19 cellular contexts compared by ENCODE assay signal in the genomic region with DNA sequence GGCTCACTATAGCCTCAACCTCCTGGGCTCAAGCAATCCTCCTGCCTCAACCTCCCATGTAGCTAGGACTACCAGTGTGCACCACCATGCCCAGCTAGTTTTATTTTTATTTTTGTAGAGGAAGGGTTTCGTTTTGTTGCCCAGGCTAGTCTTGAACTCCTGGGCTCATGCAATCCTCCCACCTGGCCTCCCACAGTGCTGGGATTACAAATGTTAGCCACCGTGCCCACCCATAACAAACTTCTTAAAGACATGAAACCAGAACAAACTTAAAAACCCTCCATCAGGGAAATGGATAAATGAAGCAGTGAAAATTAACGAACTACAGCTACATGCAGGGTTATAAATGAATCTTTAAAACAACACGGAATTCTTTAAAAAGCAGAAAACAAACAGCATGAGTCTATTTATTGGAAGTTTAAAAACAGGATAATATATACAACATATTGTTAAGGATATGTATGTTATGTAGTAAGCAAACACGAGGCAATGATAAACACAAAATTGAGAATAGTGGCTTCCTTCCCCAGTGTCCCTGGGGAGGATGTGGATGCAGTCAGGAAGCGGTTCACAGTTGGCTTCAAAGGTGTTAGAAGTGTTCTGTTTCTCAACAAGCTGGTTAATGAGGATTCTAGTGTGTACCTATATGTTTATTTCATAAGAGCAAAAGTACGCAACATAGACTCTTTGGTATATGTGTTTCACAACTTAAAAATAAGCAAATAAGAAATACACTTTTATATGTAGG.
DNase-seq lines count a peak whose midpoint lies in the region; ATAC-seq and TF ChIP-seq lines count a peak whose summit lies in the region.
"Had no signal": no experiment of that assay in that cellular context is flagged by ENCODE, and none has a peak within 500 bp of the region (broad histone marks: within the 10 kb centered on the region; RNA-seq: fewer than 3 reads in every experiment).

No MANE protein-coding gene starts in this region.

- TF ChIP-seq CTCF in A673 (conservative IDR thresholded peaks at IDR 0.05; ENCODE audit: low read depth, low read length) (no peak), NB4 (IDR thresholded peaks at IDR 0.05; ENCODE audit: low read depth, low read length) (no peak)

- DNase-seq in A673 (ENCODE audit: low spot score), result peak; percentile 10
- peak; percentile 13 for DNase-seq in NB4 (ENCODE audit: low read depth)
- DNase-seq in NCI-H69 (lab: John Stamatoyannopoulos, UW), result peak; percentile 45
- DNase-seq in SIG-M5 treated with dmso at 0.1 percent for 504 hours (lab: John Stamatoyannopoulos, UW; ENCODE audit: unreplicated experiment), result no peak
- DNase-seq in LoVo (ENCODE audit: low spot score), result no peak
- DNase-seq: ACHN; BE2C; CD4-positive, alpha-beta memory T cell; DMS153; DMS79; GF-D8; GOT3; H7; KBM-7 had no signal

- H3K4me1 ChIP-seq in A673 (ENCODE audit: insufficient read depth, low read length, poor library complexity, severe bottlenecking), result no peaks in the 10 kb centered on the region
- peaks cover 7 to 30% (median 23%) of the 10 kb centered on the region in 10 experiments; a peak in 18 of 20 replicates for H3K4me1 ChIP-seq in BLaER1 treated with 17β-estradiol and CSF1 and Interleukin-3, amounts not matched to agents 10 nM and 100 nM
- H3K4me1 ChIP-seq: BE2C had no signal

- H3K9me3 ChIP-seq in A673 (ENCODE audit: low read depth, low read length, poor library complexity, severe bottlenecking), result no peaks in the 10 kb centered on the region
- peaks cover 15 to 28% (median 24%) of the 10 kb centered on the region in 11 experiments for H3K9me3 ChIP-seq in BLaER1 treated with 17β-estradiol and CSF1 and Interleukin-3, amounts not matched to agents 10 nM and 100 nM (replicated peaks in 1 of 11)
- H3K9me3 ChIP-seq: BE2C had no signal

- CTCF ChIA-PET in A673 (lab: Charles Lee), result no interaction called here

- no TSS peak for BruUV-seq in A673 (replicated peaks; lab: Mats Ljungman, UMichigan)

- H3K4me3 ChIP-seq in A673 (ENCODE audit: low read depth, low read length, poor library complexity, severe bottlenecking) (no peak overlapping the region), NB4 (ENCODE audit: low read depth, low read length) (no peak overlapping the region)
- H3K4me3 ChIP-seq in BLaER1 treated with 17β-estradiol and CSF1 and Interleukin-3, amounts not matched to agents 10 nM and 100 nM, result peak overlapping the region in 2 of 10 experiments; percentile 15 to 46; a peak in 2 of 20 replicates
- H3K4me3 ChIP-seq: GM12878 had no signal

- peak overlapping the region; percentile 53 to 86 (median 76) for H3K4me2 ChIP-seq in BLaER1 treated with 17β-estradiol and CSF1 and Interleukin-3, amounts not matched to agents 10 nM and 100 nM

- intact Hi-C loops in A673 (cut with micrococcal nuclease; ENCODE audit: unreplicated experiment), result no loop called here

- no peaks in the 10 kb centered on the region for H4K20me1 ChIP-seq in BLaER1 treated with 17β-estradiol and CSF1 and Interleukin-3, amounts not matched to agents 10 nM and 100 nM

- POLR2A ChIA-PET in A673 (lab: Charles Lee; ENCODE audit: low non-redundant PET), result no interaction called here

- H3K9ac ChIP-seq in BLaER1 treated with 17β-estradiol and CSF1 and Interleukin-3, amounts not matched to agents 10 nM and 100 nM, result peak overlapping the region in 5 of 11 experiments; percentile 1 to 66 (median 54); a peak in 5 of 22 replicates

- no peaks in the 10 kb centered on the region for H3K27me3 ChIP-seq in A673 (replicated peaks; ENCODE audit: insufficient read depth, low read depth, low read length, poor library complexity)
- peaks cover 0 to 12% (median 0%) of the 10 kb centered on the region in 11 experiments; a peak in 2 of 22 replicates for H3K27me3 ChIP-seq in BLaER1 treated with 17β-estradiol and CSF1 and Interleukin-3, amounts not matched to agents 10 nM and 100 nM
- H3K27me3 ChIP-seq: BE2C had no signal

- no peaks in the 10 kb centered on the region for H3K36me3 ChIP-seq in A673 (ENCODE audit: insufficient read depth, low read length, poor library complexity, severe bottlenecking)
- H3K36me3 ChIP-seq in BLaER1 treated with 17β-estradiol and CSF1 and Interleukin-3, amounts not matched to agents 10 nM and 100 nM, result no peaks in the 10 kb centered on the region
- H3K36me3 ChIP-seq: BE2C had no signal

- H3K27ac ChIP-seq in A673 (ENCODE audit: low read depth, low read length, poor library complexity, severe bottlenecking), result no peak overlapping the region
- peak overlapping the region in 6 of 11 experiments; percentile 29 to 84 (median 75); a peak in 11 of 22 replicates for H3K27ac ChIP-seq in BLaER1 treated with 17β-estradiol and CSF1 and Interleukin-3, amounts not matched to agents 10 nM and 100 nM

- no peak for TF ChIP-seq POLR2A in NB4 (IDR thresholded peaks at IDR 0.05; ENCODE audit: extremely low read depth, insufficient read length)

- no peak for ATAC-seq in HG03025 (IDR thresholded peaks at IDR 0.05; ENCODE audit: low FRiP score, unreplicated experiment)
- ATAC-seq: GM12878, HCT116, HepG2 had no signal

Comparison
In these comparisons a context has a peak if more than half of its experiments do, and no peak if none do; other contexts are left out.
1. DNase-seq: peak in A673 (single experiment), NB4 (single experiment) and NCI-H69 (single experiment); none in SIG-M5 treated with dmso at 0.1 percent for 504 hours (single experiment) and LoVo (single experiment).